In genomic region chr5:1498623-1499416, GRCh38 we compare ENCODE assay signal across 10 cellular contexts. TPM values are rescaled to one million over a fixed set of nuclear protein-coding genes. Genes with fewer than 3 reads are reported as not detected.
A peak's percentile ranks its signal among the peaks of the same experiment; 100 is the strongest.
DNase-seq lines count a peak whose midpoint lies in the region; ATAC-seq lines count a peak whose summit lies in the region.
"Had no signal": no experiment of that assay in that cellular context is flagged by ENCODE, and none has a peak within 500 bp of the region (broad histone marks: within the 10 kb centered on the region; RNA-seq: fewer than 3 reads in every experiment).

No MANE protein-coding gene starts in this region.

- H3K27me3 Mint-ChIP-seq in activated naive CD8-positive, alpha-beta T cell treated with anti-CD3 and anti-CD28 coated beads for 36 hours: no peaks in the 10 kb centered on the region

- H3K9me3 Mint-ChIP-seq in activated naive CD8-positive, alpha-beta T cell treated with anti-CD3 and anti-CD28 coated beads for 36 hours: no peaks in the 10 kb centered on the region

- no peak overlapping the region for H3K4me3 Mint-ChIP-seq in activated naive CD8-positive, alpha-beta T cell treated with anti-CD3 and anti-CD28 coated beads for 36 hours

- peaks cover 37% of the 10 kb centered on the region for H3K36me3 Mint-ChIP-seq in activated naive CD8-positive, alpha-beta T cell treated with anti-CD3 and anti-CD28 coated beads for 36 hours

- no peak for DNase-seq in activated naive CD8-positive, alpha-beta T cell treated with anti-CD3 and anti-CD28 coated beads for 36 hours
- DNase-seq in SK-N-DZ (ENCODE audit: low spot score) (no peak), NOMO-1 treated with dmso at 0.1 percent for 144 hours (lab: John Stamatoyannopoulos, UW; ENCODE audit: unreplicated experiment) (no peak), COLO668 (lab: John Stamatoyannopoulos, UW; ENCODE audit: unreplicated experiment) (no peak), NCI-H1105 treated with DMSO at 0.1 percent for 48 hours (lab: John Stamatoyannopoulos, UW) (no peak)
- DNase-seq: DMS 273 treated with DMSO at 0.1 percent for 48 hours, NCI-H510A had no signal

- peaks cover 49% of the 10 kb centered on the region for H3K4me1 Mint-ChIP-seq in activated naive CD8-positive, alpha-beta T cell treated with anti-CD3 and anti-CD28 coated beads for 36 hours

- ATAC-seq in GM18499 (IDR thresholded peaks at IDR 0.05; ENCODE audit: insufficient read depth, unreplicated experiment): peak; percentile 21
- ATAC-seq in GM21360 (IDR thresholded peaks at IDR 0.05; ENCODE audit: unreplicated experiment): peak; percentile 26
- peak; percentile 22 for ATAC-seq in HG03095 (IDR thresholded peaks at IDR 0.05; ENCODE audit: unreplicated experiment)

- peak overlapping the region; percentile 15 for H3K27ac Mint-ChIP-seq in activated naive CD8-positive, alpha-beta T cell treated with anti-CD3 and anti-CD28 coated beads for 36 hours

RNA-seq across cellular contexts. Expression of gene LPCAT1, which starts 24.9 kb away (rescaled TPM):
- 10 to 100 TPM; 49.4 to 49.6 TPM for total RNA-seq in activated naive CD8-positive, alpha-beta T cell treated with anti-CD3 and anti-CD28 coated beads for 36 hours
- 73.8 and 87.2 TPM in 2 replicates for polyA plus RNA-seq in SK-N-DZ (2014; cell fraction: cytosol; rRNA removed)
- polyA plus RNA-seq in SK-N-DZ (2014; cell fraction: nucleus; rRNA removed): 46.6 and 62.7 TPM in 2 replicates

RNA-seq across cellular contexts. Expression of gene SLC6A3, which starts 53.6 kb away (rescaled TPM):
- not detected for total RNA-seq in activated naive CD8-positive, alpha-beta T cell treated with anti-CD3 and anti-CD28 coated beads for 36 hours
- polyA plus RNA-seq in SK-N-DZ (2014; cell fraction: cytosol; rRNA removed): 0.02 and 0.10 TPM in 2 replicates
- polyA plus RNA-seq in SK-N-DZ (2014; cell fraction: nucleus; rRNA removed): 0.32 TPM in 1 of 2 replicates, not detected in the other
